Comparison of ENCODE assay signal across 8 cellular contexts in genomic region chr4:185424905-185425599, GRCh38. TPM values are rescaled to one million over a fixed set of nuclear protein-coding genes. Genes with fewer than 3 reads are reported as not detected.
DNase-seq lines count a peak whose midpoint lies in the region; ATAC-seq and TF ChIP-seq lines count a peak whose summit lies in the region.

No MANE protein-coding gene starts in this region.

- no peak for ATAC-seq in CD4-positive, CD25-positive, alpha-beta regulatory T cell (ENCODE audit: low read depth in 2 of 2)
- ATAC-seq in GM21423 (IDR thresholded peaks at IDR 0.05; ENCODE audit: unreplicated experiment) = peak; percentile 5
- no peak for ATAC-seq in GM19397 (IDR thresholded peaks at IDR 0.05; ENCODE audit: unreplicated experiment)

- intact Hi-C loops in mammary epithelial cell (cut with micrococcal nuclease) = loop anchor here (1.0 to 10.0 kb wide), 3 partner anchors 29 to 220 kb away; partner anchors contain the start of genes ANKRD37, CCDC110, CFAP97 and SNX25

- peak in 2 of 3 donors; percentile 2 to 37 for DNase-seq in CD4-positive, CD25-positive, alpha-beta regulatory T cell
- DNase-seq in NT2/D1 (ENCODE audit: low read depth, low spot score) = no peak
- peak; percentile 10 for DNase-seq in mammary epithelial cell
- DNase-seq in kidney glomerular epithelial cell (lab: John Stamatoyannopoulos, UW) = peak; percentile 72
- peak in 8 of 49 donors; percentile 17 to 39 (median 24) for DNase-seq in substantia nigra (lab: John Stamatoyannopoulos, UW)
- no peak for DNase-seq in stimulated activated CD4-positive, alpha-beta T cell treated with anti-CD3 and anti-CD28 coated beads, Interleukin-2, amount 100 ng/mL, for 24 hours

- H3K4me1 ChIP-seq in CD4-positive, CD25-positive, alpha-beta regulatory T cell (ENCODE audit: control insufficient read depth, insufficient read depth, low read length, poor library complexity, severe bottlenecking) = peaks cover 17% of the 10 kb centered on the region
- H3K4me1 ChIP-seq in NT2/D1 (ENCODE audit: insufficient read depth, insufficient read length) = no peaks in the 10 kb centered on the region
- no peaks in the 10 kb centered on the region for H3K4me1 ChIP-seq in mammary epithelial cell (ENCODE audit: insufficient read depth, low read length)

- no peaks in the 10 kb centered on the region for H3K9me3 ChIP-seq in CD4-positive, CD25-positive, alpha-beta regulatory T cell (ENCODE audit: control insufficient read depth in 2 of 2, low read length in 2 of 2)
- H3K9me3 ChIP-seq in NT2/D1 (ENCODE audit: insufficient read depth, low read length) (no peaks in the 10 kb centered on the region), mammary epithelial cell (replicated peaks; ENCODE audit: insufficient read depth, low read length) (no peaks in the 10 kb centered on the region)

- no peaks in the 10 kb centered on the region for H3K27me3 ChIP-seq in CD4-positive, CD25-positive, alpha-beta regulatory T cell (ENCODE audit: control insufficient read depth, insufficient read depth, low read length)
- H3K27me3 ChIP-seq in NT2/D1 (ENCODE audit: insufficient read depth, insufficient read length) = no peaks in the 10 kb centered on the region
- no peaks in the 10 kb centered on the region for H3K27me3 ChIP-seq in mammary epithelial cell (ENCODE audit: insufficient read depth, low read length)

- peak overlapping the region; percentile 97 for H3K4me3 ChIP-seq in CD4-positive, CD25-positive, alpha-beta regulatory T cell (ENCODE audit: low read depth, low read length)
- peak overlapping the region; percentile 83 for H3K4me3 ChIP-seq in NT2/D1 (ENCODE audit: insufficient read length, low read depth)
- H3K4me3 ChIP-seq in mammary epithelial cell (replicated peaks in 1 of 3; ENCODE audit: insufficient read depth in 1 of 3, low read depth in 2 of 3, low read length in 3 of 3) = peak overlapping the region; percentile 63 to 88 (median 77)

- TF ChIP-seq CTCF in mammary epithelial cell (conservative IDR thresholded peaks at IDR 0.05 in 1 of 2, IDR thresholded peaks at IDR 0.05 in 1 of 2; ENCODE audit: extremely low read depth in 1 of 2, insufficient read depth in 1 of 2, low read depth in 1 of 2, low read length in 2 of 2) = no peak

- H3K4me3 Mint-ChIP-seq in CD4-positive, CD25-positive, alpha-beta regulatory T cell = peak overlapping the region; percentile 88 to 97 (median 90)

- peaks cover 23% of the 10 kb centered on the region for H3K79me2 ChIP-seq in mammary epithelial cell (ENCODE audit: insufficient read depth, low read length)

- dilution Hi-C loops in mammary epithelial cell (cut with HindIII; ENCODE audit: low sequenced_read_pairs) = no loop called here

- H3K9me3 Mint-ChIP-seq in CD4-positive, CD25-positive, alpha-beta regulatory T cell = no peaks in the 10 kb centered on the region

- WGBS in mammary epithelial cell (ENCODE audit: low coverage, missing lambda C conversion rate) = 13% methylated on average over 11 of the region's 12 CpGs

- BruUV-seq in mammary epithelial cell (replicated peaks; lab: Mats Ljungman, UMichigan) = TSS peak; percentile 25

- H3K27ac Mint-ChIP-seq in CD4-positive, CD25-positive, alpha-beta regulatory T cell = peak overlapping the region; percentile 97 to 100 (median 100)

- H3K4me2 ChIP-seq in mammary epithelial cell (ENCODE audit: insufficient read depth, low read depth, low read length) = peak overlapping the region; percentile 73

- H2AFZ ChIP-seq in mammary epithelial cell (ENCODE audit: low read depth, low read length) = peak overlapping the region; percentile 97

- H3K36me3 ChIP-seq in CD4-positive, CD25-positive, alpha-beta regulatory T cell (ENCODE audit: control insufficient read depth, insufficient read depth, low read length) = peaks cover 17% of the 10 kb centered on the region
- H3K36me3 ChIP-seq in NT2/D1 (ENCODE audit: insufficient read depth, insufficient read length, low read length) = peaks cover 5% of the 10 kb centered on the region
- H3K36me3 ChIP-seq in mammary epithelial cell (ENCODE audit: insufficient read depth, low read length) = no peaks in the 10 kb centered on the region

- H3K36me3 Mint-ChIP-seq in CD4-positive, CD25-positive, alpha-beta regulatory T cell = peaks cover 12% of the 10 kb centered on the region

- peaks cover 21% of the 10 kb centered on the region for H3K27me3 Mint-ChIP-seq in CD4-positive, CD25-positive, alpha-beta regulatory T cell

- H3K27ac ChIP-seq in CD4-positive, CD25-positive, alpha-beta regulatory T cell (ENCODE audit: insufficient read depth, low read length, poor library complexity, severe bottlenecking) = peak overlapping the region; percentile 97
- H3K27ac ChIP-seq in mammary epithelial cell (ENCODE audit: insufficient read depth, low read depth, low read length) (peak overlapping the region; percentile 100), substantia nigra (ENCODE audit: low read depth, low read length, poor library complexity, severe bottlenecking) (peak overlapping the region; percentile 94)

- no peaks in the 10 kb centered on the region for H4K20me1 ChIP-seq in mammary epithelial cell (ENCODE audit: insufficient read depth, low read length)

- peak overlapping the region; percentile 85 for H3K9ac ChIP-seq in NT2/D1 (ENCODE audit: insufficient read length, low read depth)
- H3K9ac ChIP-seq in mammary epithelial cell (ENCODE audit: insufficient read depth, low read length) = peak overlapping the region; percentile 100

- peaks cover 20 to 37% (median 27%) of the 10 kb centered on the region in 4 donors for H3K4me1 Mint-ChIP-seq in CD4-positive, CD25-positive, alpha-beta regulatory T cell

- CTCF ChIA-PET in mammary epithelial cell (lab: Charles Lee; ENCODE audit: low non-redundant PET) = no interaction called here

- in situ Hi-C loops in mammary epithelial cell (cut with MboI; ENCODE audit: low sequenced_read_pairs in 2 of 2) = no loop called here

RNA-seq across cellular contexts. Expression of gene UFSP2, which starts 0.7 kb away (rescaled TPM):
- total RNA-seq in CD4-positive, CD25-positive, alpha-beta regulatory T cell = 18.2 TPM
- 10 to 100 TPM; 39.8 to 45.3 (median 44.0) TPM for polyA plus RNA-seq in CD4-positive, CD25-positive, alpha-beta regulatory T cell
- total RNA-seq in mammary epithelial cell = 10 to 100 TPM; 24.7 to 30.0 TPM
- polyA plus RNA-seq in mammary epithelial cell = 21.0 TPM
- 90.4 TPM for polyA minus RNA-seq in mammary epithelial cell

RNA-seq across cellular contexts. Expression of gene ANKRD37, which starts 28.4 kb away (rescaled TPM):
- total RNA-seq in CD4-positive, CD25-positive, alpha-beta regulatory T cell = 31.0 TPM
- polyA plus RNA-seq in CD4-positive, CD25-positive, alpha-beta regulatory T cell = 10 to 100 TPM in 3 of 4 donors, 1 to 10 TPM in 1; 8.8 to 14.3 (median 11.2) TPM
- total RNA-seq in mammary epithelial cell = 1 to 10 TPM; 1.8 to 4.8 TPM
- polyA plus RNA-seq in mammary epithelial cell = 11.6 TPM
- 8.4 TPM for polyA minus RNA-seq in mammary epithelial cell

RNA-seq across cellular contexts. Expression of gene LRP2BP, which starts 29.3 kb away (rescaled TPM):
- total RNA-seq in CD4-positive, CD25-positive, alpha-beta regulatory T cell = 3.5 TPM
- polyA plus RNA-seq in CD4-positive, CD25-positive, alpha-beta regulatory T cell = 1 to 10 TPM in 2 of 4 donors, under 1 TPM in 2; 0.54 to 1.2 (median 0.97) TPM
- total RNA-seq in mammary epithelial cell = under 1 TPM; 0.49 to 0.50 TPM
- polyA plus RNA-seq in mammary epithelial cell = 0.12 TPM
- polyA minus RNA-seq in mammary epithelial cell = not detected

RNA-seq across cellular contexts. Expression of gene CCDC110, which starts 46.5 kb away (rescaled TPM):
- total RNA-seq in CD4-positive, CD25-positive, alpha-beta regulatory T cell = not detected
- under 1 TPM in 2 of 4 donors, not detected in 2; 0.18 to 0.47 TPM for polyA plus RNA-seq in CD4-positive, CD25-positive, alpha-beta regulatory T cell
- total RNA-seq in mammary epithelial cell = under 1 TPM; 0.17 to 0.59 TPM
- polyA plus RNA-seq in mammary epithelial cell = 0.08 TPM
- not detected for polyA minus RNA-seq in mammary epithelial cell

Comparison
In these comparisons a context has a peak if more than half of its experiments do, and no peak if none do; other contexts are left out.
1. DNase-seq: peak in CD4-positive, CD25-positive, alpha-beta regulatory T cell (2 of 3), mammary epithelial cell (single experiment) and kidney glomerular epithelial cell (single experiment); none in NT2/D1 (single experiment) and stimulated activated CD4-positive, alpha-beta T cell treated with anti-CD3 and anti-CD28 coated beads, Interleukin-2, amount 100 ng/mL, for 24 hours (0 of 2).
2. Peak in every context shown above with its lines, with median percentiles within 50 percentile points of each other: H3K27ac ChIP-seq and H3K4me3 ChIP-seq.